1 cellular context compared by ENCODE assay signal in genomic region chr4:69760455-69760854, GRCh38.
TF ChIP-seq lines count a peak whose summit lies in the region.

TSS of gene SULT1B1 (minus strand) at chr4:69760620. CDS start at chr4:69755217, 5,403 bp downstream.

TF ChIP-seq in endothelial cell of umbilical vein, 7 proteins besides CTCF, POLR2A, EP300 and RAD21:
- peak; percentile 75 for TF ChIP-seq POLR2AphosphoS5 (IDR thresholded peaks at IDR 0.05; ENCODE audit: insufficient read depth, low read depth, low read length)
- no peak for TF ChIP-seq FOS (IDR thresholded peaks at IDR 0.05; ENCODE audit: borderline replicate concordance, insufficient read depth, low read length)
- TF ChIP-seq JUN (IDR thresholded peaks at IDR 0.05; ENCODE audit: borderline replicate concordance, insufficient read depth, insufficient read length, low read depth) = no peak
TF ChIP-seq in endothelial cell of umbilical vein: peak in this region for 1.
